In genomic region chr4:145433684-145434083, GRCh38 we compare ENCODE assay signal across 29 cellular contexts.
"Had no signal": no experiment of that assay in that cellular context is flagged by ENCODE, and none has a peak within 500 bp of the region (broad histone marks: within the 10 kb centered on the region; RNA-seq: fewer than 3 reads in every experiment).

No MANE protein-coding gene starts in this region.

- DNase-seq: colonic mucosa; cortex of kidney; dermis blood vessel endothelial cell; dorsolateral prefrontal cortex; effector CD4-positive, alpha-beta T cell; effector CD8-positive, alpha-beta T cell; effector memory CD4-positive, alpha-beta T cell; effector memory CD8-positive, alpha-beta T cell; endodermal cell; erythroblast; esophagus squamous epithelium; foreskin fibroblast; foreskin keratinocyte; foreskin melanocyte; gastrocnemius medialis; glutamatergic neuron; head of caudate nucleus; heart left ventricle; heart right ventricle had no signal

- H3K27me3 ChIP-seq: colonic mucosa, esophagus muscularis mucosa, foreskin keratinocyte, gastrocnemius medialis, gastroesophageal sphincter, heart left ventricle, heart right ventricle had no signal

- FAIRE-seq: colon, endometrium, endothelial cell of umbilical vein, frontal cortex had no signal

- ATAC-seq: effector memory CD8-positive, alpha-beta T cell; esophagus mucosa; foreskin keratinocyte; gastrocnemius medialis; gastroesophageal sphincter; heart left ventricle; heart right ventricle had no signal

- H3K9me3 ChIP-seq: colonic mucosa, gastrocnemius medialis had no signal

- H3K27ac Mint-ChIP-seq: dendritic cell treated with granulocyte-macrophage colony-stimulating factor and Interleukin-4, amounts not matched to agents 40 ng/mL and 50 ng/mL, for 4 days; effector memory CD8-positive, alpha-beta T cell; endodermal cell had no signal

- H3K4me3 Mint-ChIP-seq: dendritic cell treated with granulocyte-macrophage colony-stimulating factor and Interleukin-4, amounts not matched to agents 40 ng/mL and 50 ng/mL, for 4 days; effector memory CD8-positive, alpha-beta T cell; endodermal cell had no signal

- H3K4me1 ChIP-seq: colonic mucosa, esophagus muscularis mucosa, gastroesophageal sphincter had no signal

- H3K27ac ChIP-seq: colonic mucosa, coronary artery, dorsolateral prefrontal cortex, epithelial cell of prostate, esophagus muscularis mucosa, esophagus squamous epithelium, foreskin keratinocyte, gastrocnemius medialis, gastroesophageal sphincter, heart left ventricle, heart right ventricle had no signal

- H3K4me3 ChIP-seq: colonic mucosa, coronary artery, dorsolateral prefrontal cortex, esophagus muscularis mucosa, esophagus squamous epithelium, gastrocnemius medialis, gastroesophageal sphincter, heart left ventricle, heart right ventricle had no signal

- H3K27me3 Mint-ChIP-seq: dendritic cell treated with granulocyte-macrophage colony-stimulating factor and Interleukin-4, amounts not matched to agents 40 ng/mL and 50 ng/mL, for 4 days had no signal

- H3K36me3 ChIP-seq: colonic mucosa, esophagus muscularis mucosa, esophagus squamous epithelium, gastrocnemius medialis, gastroesophageal sphincter, heart left ventricle, heart right ventricle had no signal

- H3K9me3 Mint-ChIP-seq: endodermal cell had no signal
